17 cellular contexts compared by ENCODE assay signal in the genomic region with DNA sequence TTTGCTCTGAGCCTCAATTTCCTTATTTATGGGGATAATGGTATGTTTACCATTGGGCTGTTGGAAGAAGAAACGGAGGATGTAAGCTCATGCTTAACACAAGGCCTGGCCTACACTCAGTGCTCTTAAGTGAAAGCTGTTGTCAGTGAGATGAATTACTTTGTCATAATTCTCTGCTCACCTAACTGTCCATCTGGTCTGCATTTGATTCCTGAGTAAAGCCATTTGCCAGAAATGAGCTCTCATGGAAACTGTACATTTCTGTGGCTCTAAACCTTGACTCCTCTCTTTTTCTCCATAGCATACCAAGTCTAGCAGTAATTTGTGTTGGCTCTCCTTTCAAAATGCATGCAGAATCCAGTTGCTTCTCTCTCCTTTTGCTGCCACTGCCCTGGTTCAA.
DNase-seq lines count a peak whose midpoint lies in the region; ATAC-seq and TF ChIP-seq lines count a peak whose summit lies in the region.
"Had no signal": no experiment of that assay in that cellular context is flagged by ENCODE, and none has a peak within 500 bp of the region (broad histone marks: within the 10 kb centered on the region; RNA-seq: fewer than 3 reads in every experiment).

No MANE protein-coding gene starts in this region.

- no peaks in the 10 kb centered on the region for H3K4me1 ChIP-seq in mesenchymal stem cell (ENCODE audit: control insufficient read depth, insufficient read depth, low read depth, low read length)

- no peak overlapping the region for H3K4me2 ChIP-seq in mesenchymal stem cell (ENCODE audit: low read length, poor library complexity, severe bottlenecking)

- no peak overlapping the region for H3K4ac ChIP-seq in mesenchymal stem cell (ENCODE audit: low read depth in 1 of 2, low read length in 2 of 2)

- no peak overlapping the region for H3K18ac ChIP-seq in mesenchymal stem cell (ENCODE audit: low read depth in 1 of 2, low read length in 2 of 2)

- H2BK120ac ChIP-seq in mesenchymal stem cell (ENCODE audit: low read depth, low read length): no peak overlapping the region

- no peaks in the 10 kb centered on the region for H3K4me1 Mint-ChIP-seq in activated naive CD4-positive, alpha-beta T cell treated with anti-CD3 and anti-CD28 coated beads, Interleukin-2, amount 50 U/mL, for 24 hours
- no peaks in the 10 kb centered on the region for H3K4me1 Mint-ChIP-seq in activated naive CD4-positive, alpha-beta T cell treated with anti-CD3 and anti-CD28 coated beads, Interleukin-2, amount 10 ng/mL, durations not matched to agents 7 days and 5 days
- peaks cover 46% of the 10 kb centered on the region for H3K4me1 Mint-ChIP-seq in nephron
- H3K4me1 Mint-ChIP-seq: CD4-positive, CD25-positive, alpha-beta regulatory T cell; CD8-positive, alpha-beta memory T cell; H9 had no signal

- H4K91ac ChIP-seq in mesenchymal stem cell (ENCODE audit: low read length): no peak overlapping the region

- H2AFZ ChIP-seq in mesenchymal stem cell (ENCODE audit: low read depth, low read length): no peak overlapping the region

- H3K79me1 ChIP-seq in mesenchymal stem cell (replicated peaks; ENCODE audit: low read length, poor library complexity, severe bottlenecking): no peaks in the 10 kb centered on the region

- intact Hi-C loops in Right ventricle myocardium superior (cut with DNase I): no loop called here

- H3K23ac ChIP-seq in mesenchymal stem cell (ENCODE audit: low read length in 2 of 2): no peak overlapping the region

- no peak overlapping the region for H2BK5ac ChIP-seq in mesenchymal stem cell (ENCODE audit: low read depth, low read length, poor library complexity, severe bottlenecking)

- H3K27me3 ChIP-seq in mesenchymal stem cell (ENCODE audit: control insufficient read depth in 1 of 2, insufficient read depth in 1 of 2, low read length in 2 of 2): peaks cover 0 to 4% of the 10 kb centered on the region in 2 experiments
- H3K27me3 ChIP-seq: BE2C had no signal

- H2BK15ac ChIP-seq in mesenchymal stem cell (ENCODE audit: low read depth, poor library complexity, severe bottlenecking): no peak overlapping the region

- no peak overlapping the region for H2AK5ac ChIP-seq in mesenchymal stem cell (ENCODE audit: low read length, severe bottlenecking)

- 90% methylated on average over 1 of the region's 1 CpG for WGBS in mesenchymal stem cell

- no peak for ATAC-seq in Right ventricle myocardium superior (ENCODE audit: poor library complexity)
- ATAC-seq: HepG2 had no signal

- no peaks in the 10 kb centered on the region for H3K9me3 ChIP-seq in mesenchymal stem cell (ENCODE audit: control insufficient read depth, low read length)
- H3K9me3 ChIP-seq: BE2C had no signal

- H3K27ac ChIP-seq in mesenchymal stem cell (ENCODE audit: low read length, poor library complexity, severe bottlenecking): no peak overlapping the region

- H3K36me3 ChIP-seq in mesenchymal stem cell (ENCODE audit: control insufficient read depth in 1 of 2, insufficient read depth in 2 of 2, low read depth in 1 of 2, low read length in 2 of 2): no peaks in the 10 kb centered on the region
- H3K36me3 ChIP-seq: BE2C had no signal

- H3K36me3 Mint-ChIP-seq in activated naive CD4-positive, alpha-beta T cell treated with anti-CD3 and anti-CD28 coated beads, Interleukin-2, amount 50 U/mL, for 24 hours: no peaks in the 10 kb centered on the region
- no peaks in the 10 kb centered on the region for H3K36me3 Mint-ChIP-seq in activated naive CD4-positive, alpha-beta T cell treated with anti-CD3 and anti-CD28 coated beads, Interleukin-2, amount 10 ng/mL, durations not matched to agents 7 days and 5 days
- H3K36me3 Mint-ChIP-seq in nephron (ENCODE audit: low read depth): no peaks in the 10 kb centered on the region
- H3K36me3 Mint-ChIP-seq: CD4-positive, CD25-positive, alpha-beta regulatory T cell; CD8-positive, alpha-beta memory T cell had no signal

- H3K9me3 Mint-ChIP-seq in activated naive CD4-positive, alpha-beta T cell treated with anti-CD3 and anti-CD28 coated beads, Interleukin-2, amount 50 U/mL, for 24 hours: no peaks in the 10 kb centered on the region
- H3K9me3 Mint-ChIP-seq in activated naive CD4-positive, alpha-beta T cell treated with anti-CD3 and anti-CD28 coated beads, Interleukin-2, amount 10 ng/mL, durations not matched to agents 7 days and 5 days: no peaks in the 10 kb centered on the region
- H3K9me3 Mint-ChIP-seq in nephron: no peaks in the 10 kb centered on the region
- H3K9me3 Mint-ChIP-seq: H9 had no signal

- DNase-seq in activated naive CD4-positive, alpha-beta T cell treated with anti-CD3 and anti-CD28 coated beads, Interleukin-2, amount 10 ng/mL, durations not matched to agents 7 days and 5 days: no peak
- DNase-seq in cerebellar cortex (ENCODE audit: low spot score): peak; percentile 66
- no peak for DNase-seq in Right ventricle myocardium superior
- no peak for DNase-seq in mesenchymal stem cell
- DNase-seq: ACHN; BE2C; CD4-positive, CD25-positive, alpha-beta regulatory T cell; CD8-positive, alpha-beta memory T cell; COR-L47; DMS 273 treated with DMSO at 0.1 percent for 48 hours; DMS53; DND-41; EL; H9 had no signal

- TF ChIP-seq CTCF in nephron (IDR thresholded peaks at IDR 0.05; ENCODE audit: unreplicated experiment in 3 of 3): no peak

- peak overlapping the region; percentile 3 for H3K27ac Mint-ChIP-seq in activated naive CD4-positive, alpha-beta T cell treated with anti-CD3 and anti-CD28 coated beads, Interleukin-2, amount 50 U/mL, for 24 hours
- no peak overlapping the region for H3K27ac Mint-ChIP-seq in activated naive CD4-positive, alpha-beta T cell treated with anti-CD3 and anti-CD28 coated beads, Interleukin-2, amount 10 ng/mL, durations not matched to agents 7 days and 5 days
- H3K27ac Mint-ChIP-seq in nephron: peak overlapping the region in 2 of 3 experiments; percentile 3 to 33
- H3K27ac Mint-ChIP-seq: CD8-positive, alpha-beta memory T cell had no signal

- no peak overlapping the region for H3K9ac ChIP-seq in mesenchymal stem cell (ENCODE audit: low read length)

- no peak overlapping the region for H3K4me3 Mint-ChIP-seq in activated naive CD4-positive, alpha-beta T cell treated with anti-CD3 and anti-CD28 coated beads, Interleukin-2, amount 50 U/mL, for 24 hours
- no peak overlapping the region for H3K4me3 Mint-ChIP-seq in activated naive CD4-positive, alpha-beta T cell treated with anti-CD3 and anti-CD28 coated beads, Interleukin-2, amount 10 ng/mL, durations not matched to agents 7 days and 5 days
- no peak overlapping the region for H3K4me3 Mint-ChIP-seq in nephron
- H3K4me3 Mint-ChIP-seq: CD4-positive, CD25-positive, alpha-beta regulatory T cell; CD8-positive, alpha-beta memory T cell; H9 had no signal

- H3K4me3 ChIP-seq in mesenchymal stem cell (ENCODE audit: insufficient read depth in 1 of 2, low read depth in 1 of 2, low read length in 2 of 2): no peak overlapping the region

- H3K14ac ChIP-seq in mesenchymal stem cell (ENCODE audit: low read length in 2 of 2): no peak overlapping the region

- no peak overlapping the region for H2BK12ac ChIP-seq in mesenchymal stem cell (ENCODE audit: low read length in 2 of 2)

- H4K8ac ChIP-seq in mesenchymal stem cell (ENCODE audit: low read length): no peak overlapping the region

- CTCF ChIA-PET in activated naive CD4-positive, alpha-beta T cell treated with anti-CD3 and anti-CD28 coated beads, Interleukin-2, amount 10 ng/mL, durations not matched to agents 7 days and 5 days (lab: Charles Lee): interaction anchor here (0.7 kb wide), 1 partner anchor 244 kb away, joined by 3 read pairs; no protein-coding TSS in a partner anchor

- H3K27me3 Mint-ChIP-seq in activated naive CD4-positive, alpha-beta T cell treated with anti-CD3 and anti-CD28 coated beads, Interleukin-2, amount 50 U/mL, for 24 hours: peaks cover 11% of the 10 kb centered on the region
- H3K27me3 Mint-ChIP-seq in activated naive CD4-positive, alpha-beta T cell treated with anti-CD3 and anti-CD28 coated beads, Interleukin-2, amount 10 ng/mL, durations not matched to agents 7 days and 5 days: peaks cover 7% of the 10 kb centered on the region
- peaks cover 7% of the 10 kb centered on the region for H3K27me3 Mint-ChIP-seq in nephron (ENCODE audit: low read depth)
